ENCODE assay signal across 10 cellular contexts in the genomic region with DNA sequence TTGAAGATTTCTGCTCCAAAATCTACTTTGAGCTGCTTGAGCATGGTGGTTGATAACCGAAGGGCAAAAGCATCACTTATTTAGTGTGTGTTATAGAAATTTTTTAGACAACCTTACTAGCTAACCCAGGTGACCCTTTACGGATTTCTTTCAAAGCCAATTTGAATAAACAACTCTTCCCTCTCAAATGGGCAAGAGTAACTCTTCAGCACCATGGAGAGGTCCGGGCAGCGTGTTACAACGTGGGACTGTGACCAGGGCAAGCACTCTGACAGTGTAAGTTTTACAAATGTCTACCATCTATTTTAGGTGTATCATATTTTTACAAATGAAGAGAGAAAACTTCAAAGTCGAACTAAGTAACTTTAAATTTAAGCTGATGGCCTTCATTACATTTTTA.
DNase-seq lines count a peak whose midpoint lies in the region; ATAC-seq and TF ChIP-seq lines count a peak whose summit lies in the region.
"Had no signal": no experiment of that assay in that cellular context is flagged by ENCODE, and none has a peak within 500 bp of the region (broad histone marks: within the 10 kb centered on the region; RNA-seq: fewer than 3 reads in every experiment).

No MANE protein-coding gene starts in this region.

- DNase-seq in NCI-H2196 (lab: John Stamatoyannopoulos, UW; ENCODE audit: unreplicated experiment) (peak; percentile 17), NCI-H2196 treated with DMSO at 0.1 percent for 48 hours (lab: John Stamatoyannopoulos, UW; ENCODE audit: unreplicated experiment) (no peak), OCI-M1 (lab: John Stamatoyannopoulos, UW) (peak; percentile 46), epithelial cell of esophagus (ENCODE audit: low read depth) (peak; percentile 76), progenitor cell of endocrine pancreas (ENCODE audit: low spot score, unreplicated experiment) (peak; percentile 67), T-cell (no peak)
- no peak for DNase-seq in activated CD4-positive, CD25-positive, alpha-beta regulatory T cell (lab: John Stamatoyannopoulos, UW)
- DNase-seq: NCI-H748 treated with DMSO at 0.1 percent for 48 hours had no signal

- ATAC-seq in T-cell (replicated peaks in 1 of 4) (no peak), HG03469 (IDR thresholded peaks at IDR 0.05; ENCODE audit: unreplicated experiment) (no peak)

- CTCF ChIA-PET in T-cell (lab: Charles Lee) = no interaction called here

- H3K4me1 Mint-ChIP-seq in progenitor cell of endocrine pancreas (ENCODE audit: low read depth) (no peaks in the 10 kb centered on the region), T-cell (no peaks in the 10 kb centered on the region)

- H3K27ac Mint-ChIP-seq in progenitor cell of endocrine pancreas (no peak overlapping the region), T-cell (no peak overlapping the region)

- no peak for TF ChIP-seq CTCF in epithelial cell of esophagus (IDR thresholded peaks at IDR 0.05; ENCODE audit: insufficient read depth, low read depth, low read length, missing control alignments)
- TF ChIP-seq CTCF in progenitor cell of endocrine pancreas (IDR thresholded peaks at IDR 0.05; ENCODE audit: unreplicated experiment) = no peak

- H3K27me3 Mint-ChIP-seq in progenitor cell of endocrine pancreas (peaks cover 24% of the 10 kb centered on the region), T-cell (peaks cover 0 to 2% of the 10 kb centered on the region in 2 donors)

- no peak overlapping the region for H3K4me3 ChIP-seq in epithelial cell of esophagus (ENCODE audit: low read length)
- H3K4me3 ChIP-seq: suprapubic skin had no signal

- H3K36me3 Mint-ChIP-seq in progenitor cell of endocrine pancreas (ENCODE audit: insufficient read depth) = no peaks in the 10 kb centered on the region
- H3K36me3 Mint-ChIP-seq in T-cell = no peaks in the 10 kb centered on the region

- H3K4me3 Mint-ChIP-seq in progenitor cell of endocrine pancreas (ENCODE audit: low read depth) (no peak overlapping the region), T-cell (no peak overlapping the region)

- POLR2A ChIA-PET in T-cell (lab: Charles Lee) = no interaction called here

- H3K9me3 Mint-ChIP-seq in progenitor cell of endocrine pancreas (ENCODE audit: low read depth) = no peaks in the 10 kb centered on the region
- H3K9me3 Mint-ChIP-seq in T-cell = no peaks in the 10 kb centered on the region

Comparison
In these comparisons a context has a peak if more than half of its experiments do, and no peak if none do; other contexts are left out.
1. DNase-seq: peak in NCI-H2196 (single experiment), OCI-M1 (single experiment), epithelial cell of esophagus (single experiment) and progenitor cell of endocrine pancreas (single experiment); none in NCI-H2196 treated with DMSO at 0.1 percent for 48 hours (single experiment), T-cell (0 of 34) and activated CD4-positive, CD25-positive, alpha-beta regulatory T cell (0 of 4).